13 cellular contexts compared by ENCODE assay signal in genomic region chr1:230112782-230113181, GRCh38. TPM values are rescaled to one million over a fixed set of nuclear protein-coding genes. Genes with fewer than 3 reads are reported as not detected.
DNase-seq lines count a peak whose midpoint lies in the region; ATAC-seq and TF ChIP-seq lines count a peak whose summit lies in the region.
"Had no signal": no experiment of that assay in that cellular context is flagged by ENCODE, and none has a peak within 500 bp of the region (broad histone marks: within the 10 kb centered on the region; RNA-seq: fewer than 3 reads in every experiment).

No MANE protein-coding gene starts in this region.

- CTCF ChIA-PET in RWPE1 (lab: Yijun Ruan, JAX), result no interaction called here

- peaks cover 6% of the 10 kb centered on the region for H3K27me3 Mint-ChIP-seq in GM23338 (ENCODE audit: insufficient read depth, low read depth, poor library complexity)
- H3K27me3 Mint-ChIP-seq: activated CD4-positive, alpha-beta T cell treated with anti-CD3 and anti-CD28 coated beads for 36 hours had no signal

- peak overlapping the region in 1 of 3 donors; percentile 28 for H3K9ac ChIP-seq in skeletal muscle tissue (ENCODE audit: low read depth in 1 of 3, low read length in 3 of 3)

- H3K36me3 ChIP-seq in GM23338 (ENCODE audit: insufficient read depth) (no peaks in the 10 kb centered on the region), skeletal muscle tissue (ENCODE audit: control insufficient read depth in 3 of 3, insufficient read depth in 3 of 3, low read length in 3 of 3) (peaks cover 0 to 5% (median 2%) of the 10 kb centered on the region in 3 donors)

- TF ChIP-seq CTCF in GM23338 (conservative IDR thresholded peaks at IDR 0.05; ENCODE audit: low read depth in 2 of 2) (no peak), RWPE1 (conservative IDR thresholded peaks at IDR 0.05; ENCODE audit: low read depth) (no peak), foreskin keratinocyte (conservative IDR thresholded peaks at IDR 0.05) (no peak), lower leg skin (IDR thresholded peaks at IDR 0.05) (no peak)

- H3K4me3 Mint-ChIP-seq in GM23338, result no peak overlapping the region; the same call in 2 of the 3 replicates
- H3K4me3 Mint-ChIP-seq: activated CD4-positive, alpha-beta T cell treated with anti-CD3 and anti-CD28 coated beads for 36 hours; immature natural killer cell had no signal

- no peak overlapping the region for H2AFZ ChIP-seq in GM23338

- H3K4me3 ChIP-seq in GM23338 (no peak overlapping the region), skeletal muscle tissue (ENCODE audit: low read length in 3 of 3) (no peak overlapping the region), lower leg skin (ENCODE audit: low read depth, poor library complexity, severe bottlenecking) (no peak overlapping the region)

- H3K4me2 ChIP-seq in GM23338, result no peak overlapping the region

- H3K27ac Mint-ChIP-seq in GM23338, result peak overlapping the region; percentile 61

- H3K9me3 ChIP-seq in skeletal muscle tissue (ENCODE audit: control insufficient read depth in 3 of 3, low read length in 3 of 3), result no peaks in the 10 kb centered on the region

- H3K4me1 Mint-ChIP-seq in GM23338, result peaks cover 52% of the 10 kb centered on the region

- H3K27ac ChIP-seq in GM23338 (ENCODE audit: low read depth) (no peak overlapping the region), RWPE1 (peak overlapping the region; percentile 66), foreskin keratinocyte (peak overlapping the region; percentile 88), skeletal muscle tissue (ENCODE audit: low read depth, low read length) (peak overlapping the region; percentile 75)

- intact Hi-C loops in lower leg skin (cut with DNase I; ENCODE audit: low total_unique reads), result no loop called here

- H3K9me3 Mint-ChIP-seq in GM23338, result no peaks in the 10 kb centered on the region
- H3K9me3 Mint-ChIP-seq: immature natural killer cell, nephron had no signal

- POLR2A ChIA-PET in RWPE1 (lab: Yijun Ruan, JAX; ENCODE audit: low non-redundant PET), result no interaction called here

- ATAC-seq in GM23338, result no peak
- no peak for ATAC-seq in foreskin keratinocyte
- no peak for ATAC-seq in HG02870 (IDR thresholded peaks at IDR 0.05; ENCODE audit: unreplicated experiment)
- no peak for ATAC-seq in GM18502 (IDR thresholded peaks at IDR 0.05; ENCODE audit: poor library complexity, unreplicated experiment)
- ATAC-seq: activated CD4-positive, alpha-beta T cell treated with anti-CD3 and anti-CD28 coated beads for 36 hours had no signal

- H3K79me2 ChIP-seq in GM23338 (replicated peaks; ENCODE audit: insufficient read depth), result peaks cover 76% of the 10 kb centered on the region

- H3F3A ChIP-seq in GM23338 (replicated peaks; ENCODE audit: low read depth), result 0 out of 2 replicates have a peak, but pooled peaks cover 3% of the 10 kb centered on the region

- H3K27me3 ChIP-seq in GM23338 (ENCODE audit: insufficient read depth), result no peaks in the 10 kb centered on the region
- no peaks in the 10 kb centered on the region for H3K27me3 ChIP-seq in foreskin keratinocyte
- H3K27me3 ChIP-seq in skeletal muscle tissue (ENCODE audit: control insufficient read depth in 3 of 3, insufficient read depth in 3 of 3, low read length in 3 of 3), result no peaks in the 10 kb centered on the region

- H3K9me2 ChIP-seq in GM23338 (ENCODE audit: insufficient read depth), result no peaks in the 10 kb centered on the region; the same call in 1 of the 2 replicates

- H3K36me3 Mint-ChIP-seq in GM23338 (ENCODE audit: low read depth), result peaks cover 4% of the 10 kb centered on the region; the same call in 1 of the 3 replicates

- no peak for DNase-seq in GM23338 (ENCODE audit: low spot score)
- DNase-seq in RWPE1 (ENCODE audit: low spot score), result no peak
- DNase-seq in foreskin keratinocyte, result no peak
- no peak for DNase-seq in NK-92 (lab: John Stamatoyannopoulos, UW; ENCODE audit: unreplicated experiment)
- DNase-seq in lower leg skin (ENCODE audit: low spot score in 2 of 2), result no peak
- DNase-seq: activated CD4-positive, alpha-beta T cell treated with anti-CD3 and anti-CD28 coated beads for 36 hours; activated effector memory CD4-positive, alpha-beta T cell treated with Interleukin-2 at 50 U/mL for 16 hours; immature natural killer cell; NCI-H1436 had no signal

- H3K4me1 ChIP-seq in GM23338 (ENCODE audit: insufficient read depth) (peaks cover 41% of the 10 kb centered on the region), foreskin keratinocyte (peaks cover 12% of the 10 kb centered on the region), skeletal muscle tissue (ENCODE audit: control insufficient read depth in 3 of 3, insufficient read depth in 3 of 3, low read length in 3 of 3) (peaks cover 28 to 67% (median 40%) of the 10 kb centered on the region in 3 donors)

- H4K20me1 ChIP-seq in GM23338 (replicated peaks; ENCODE audit: insufficient read depth), result no peaks in the 10 kb centered on the region; the same call in 1 of the 2 replicates

- 82% methylated on average over 5 of the region's 5 CpGs for WGBS in lower leg skin, 2 donors

- TF ChIP-seq POLR2A in lower leg skin (IDR thresholded peaks at IDR 0.05), result no peak

TF ChIP-seq in GM23338, 12 proteins besides CTCF, POLR2A, EP300 and RAD21:
- TF ChIP-seq, protein P1, sequence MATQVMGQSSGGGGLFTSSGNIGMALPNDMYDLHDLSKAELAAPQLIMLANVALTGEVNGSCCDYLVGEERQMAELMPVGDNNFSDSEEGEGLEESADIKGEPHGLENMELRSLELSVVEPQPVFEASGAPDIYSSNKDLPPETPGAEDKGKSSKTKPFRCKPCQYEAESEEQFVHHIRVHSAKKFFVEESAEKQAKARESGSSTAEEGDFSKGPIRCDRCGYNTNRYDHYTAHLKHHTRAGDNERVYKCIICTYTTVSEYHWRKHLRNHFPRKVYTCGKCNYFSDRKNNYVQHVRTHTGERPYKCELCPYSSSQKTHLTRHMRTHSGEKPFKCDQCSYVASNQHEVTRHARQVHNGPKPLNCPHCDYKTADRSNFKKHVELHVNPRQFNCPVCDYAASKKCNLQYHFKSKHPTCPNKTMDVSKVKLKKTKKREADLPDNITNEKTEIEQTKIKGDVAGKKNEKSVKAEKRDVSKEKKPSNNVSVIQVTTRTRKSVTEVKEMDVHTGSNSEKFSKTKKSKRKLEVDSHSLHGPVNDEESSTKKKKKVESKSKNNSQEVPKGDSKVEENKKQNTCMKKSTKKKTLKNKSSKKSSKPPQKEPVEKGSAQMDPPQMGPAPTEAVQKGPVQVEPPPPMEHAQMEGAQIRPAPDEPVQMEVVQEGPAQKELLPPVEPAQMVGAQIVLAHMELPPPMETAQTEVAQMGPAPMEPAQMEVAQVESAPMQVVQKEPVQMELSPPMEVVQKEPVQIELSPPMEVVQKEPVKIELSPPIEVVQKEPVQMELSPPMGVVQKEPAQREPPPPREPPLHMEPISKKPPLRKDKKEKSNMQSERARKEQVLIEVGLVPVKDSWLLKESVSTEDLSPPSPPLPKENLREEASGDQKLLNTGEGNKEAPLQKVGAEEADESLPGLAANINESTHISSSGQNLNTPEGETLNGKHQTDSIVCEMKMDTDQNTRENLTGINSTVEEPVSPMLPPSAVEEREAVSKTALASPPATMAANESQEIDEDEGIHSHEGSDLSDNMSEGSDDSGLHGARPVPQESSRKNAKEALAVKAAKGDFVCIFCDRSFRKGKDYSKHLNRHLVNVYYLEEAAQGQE (IDR thresholded peaks at IDR 0.05; ENCODE audit: unreplicated experiment), result no peak

RNA-seq across cellular contexts. Expression of gene GALNT2, which starts 45.7 kb away (rescaled TPM):
- 37.2 and 48.3 TPM in 2 replicates for total RNA-seq in GM23338 (2014; rRNA removed; shearing (Covaris generic))
- 17.8 and 19.2 TPM in 2 replicates for polyA plus RNA-seq in GM23338 (2016; fragmentation: Nextera tagmentation; extraction: Ambion mirVana)
- 71.2 and 86.9 TPM in 2 replicates for total RNA-seq in foreskin keratinocyte
- 47.0 and 55.0 TPM in 2 replicates for polyA plus RNA-seq in foreskin keratinocyte
- total RNA-seq in skeletal muscle tissue, result 36.0 TPM
- total RNA-seq in lower leg skin, result 10 to 100 TPM; 11.0 to 31.0 (median 20.2) TPM
